22 cellular contexts compared by ENCODE assay signal in genomic region chr14:50941151-50941550, GRCh38.
DNase-seq lines count a peak whose midpoint lies in the region; ATAC-seq and TF ChIP-seq lines count a peak whose summit lies in the region.
"Had no signal": no experiment of that assay in that cellular context is flagged by ENCODE, and none has a peak within 500 bp of the region (broad histone marks: within the 10 kb centered on the region; RNA-seq: fewer than 3 reads in every experiment).

No MANE protein-coding gene starts in this region.

- H3K27me3 ChIP-seq in RWPE2 (ENCODE audit: insufficient read depth, poor library complexity, severe bottlenecking), result no peaks in the 10 kb centered on the region
- H3K27me3 ChIP-seq: tibial nerve had no signal

- H3K4me3 ChIP-seq in RWPE2 (ENCODE audit: severe bottlenecking), result no peak overlapping the region
- H3K4me3 ChIP-seq: PC-9, tibial nerve had no signal

- peaks cover 14% of the 10 kb centered on the region for H3K36me3 Mint-ChIP-seq in nephron progenitor cell (ENCODE audit: low read depth)
- H3K36me3 Mint-ChIP-seq: stimulated activated memory B cell treated with anti-CD40 and anti-IgM and Interleukin-4, amounts not matched to agents 10 μg/mL and 1 μg/mL and 100 μg/mL, for 72 hours had no signal

- DNase-seq in SIG-M5 treated with dmso at 0.1 percent for 504 hours (lab: John Stamatoyannopoulos, UW; ENCODE audit: unreplicated experiment) (peak; percentile 16), SIG-M5 (lab: John Stamatoyannopoulos, UW) (no peak), RWPE2 (ENCODE audit: low spot score) (no peak), foreskin melanocyte (peak; percentile 100), nephron progenitor cell (no peak), DMS79 treated with DMSO at 0.1 percent for 48 hours (lab: John Stamatoyannopoulos, UW) (no peak), NCI-H446 (lab: John Stamatoyannopoulos, UW) (no peak), islet precursor cell (no peak)
- DNase-seq: activated CD4-positive, alpha-beta T cell treated with anti-CD3 and anti-CD28 coated beads, Interleukin-2, amount 50 U/mL, for 4 hours; activated T-cell treated with anti-CD3 and anti-CD28 coated beads, Interleukin-2, amount 50 U/mL, for 1 hour; GDM1; H9; hypothalamus; left colon; MM.1S; NCI-H2029 treated with DMSO at 0.1 percent for 48 hours; NCI-H524; PC-9; spleen had no signal

- peaks cover 46% of the 10 kb centered on the region for H3K36me3 ChIP-seq in RWPE2 (ENCODE audit: low read depth)

- H3K27ac Mint-ChIP-seq in nephron progenitor cell, result no peak overlapping the region
- H3K27ac Mint-ChIP-seq: activated naive CD4-positive, alpha-beta T cell treated with anti-CD3 and anti-CD28 coated beads, Interleukin-2, amount 50 U/mL, for 24 hours; H9; stimulated activated memory B cell treated with anti-CD40 and anti-IgM and Interleukin-4, amounts not matched to agents 10 μg/mL and 1 μg/mL and 100 μg/mL, for 72 hours had no signal

- H3K4me1 ChIP-seq in RWPE2 (ENCODE audit: insufficient read depth, poor library complexity, severe bottlenecking), result peaks cover 37% of the 10 kb centered on the region

- H3K9me3 ChIP-seq in RWPE2 (ENCODE audit: severe bottlenecking), result no peaks in the 10 kb centered on the region
- H3K9me3 ChIP-seq: spleen, tibial nerve had no signal

- TF ChIP-seq CTCF in RWPE2 (IDR thresholded peaks at IDR 0.05; ENCODE audit: poor library complexity, severe bottlenecking), result no peak
- TF ChIP-seq CTCF in nephron progenitor cell (IDR thresholded peaks at IDR 0.05), result no peak

- peak overlapping the region; percentile 1 for H3K27ac ChIP-seq in RWPE2 (ENCODE audit: poor library complexity, severe bottlenecking)
- H3K27ac ChIP-seq: PC-9, tibial nerve had no signal

- peaks cover 15% of the 10 kb centered on the region for H3K4me1 Mint-ChIP-seq in nephron progenitor cell

- no peak for ATAC-seq in RWPE2 (ENCODE audit: low read depth)
- ATAC-seq: left colon; stimulated activated memory B cell treated with anti-CD40 and anti-IgM and Interleukin-4, amounts not matched to agents 10 μg/mL and 1 μg/mL and 100 μg/mL, for 72 hours had no signal

- H3K27me3 Mint-ChIP-seq in nephron progenitor cell (ENCODE audit: low read depth, poor library complexity), result peaks cover 6% of the 10 kb centered on the region

- no peak overlapping the region for H3K4me3 Mint-ChIP-seq in nephron progenitor cell
- H3K4me3 Mint-ChIP-seq: activated naive CD4-positive, alpha-beta T cell treated with anti-CD3 and anti-CD28 coated beads, Interleukin-2, amount 50 U/mL, for 24 hours; H9; stimulated activated memory B cell treated with anti-CD40 and anti-IgM and Interleukin-4, amounts not matched to agents 10 μg/mL and 1 μg/mL and 100 μg/mL, for 72 hours had no signal

- H3K9me3 Mint-ChIP-seq in nephron progenitor cell, result no peaks in the 10 kb centered on the region
- H3K9me3 Mint-ChIP-seq: activated naive CD4-positive, alpha-beta T cell treated with anti-CD3 and anti-CD28 coated beads, Interleukin-2, amount 50 U/mL, for 24 hours; H9; stimulated activated memory B cell treated with anti-CD40 and anti-IgM and Interleukin-4, amounts not matched to agents 10 μg/mL and 1 μg/mL and 100 μg/mL, for 72 hours had no signal

Comparison
In these comparisons a context has a peak if more than half of its experiments do, and no peak if none do; other contexts are left out.
1. DNase-seq: peak in SIG-M5 treated with dmso at 0.1 percent for 504 hours (single experiment) and foreskin melanocyte (single experiment); none in SIG-M5 (single experiment), RWPE2 (single experiment), nephron progenitor cell (single experiment), DMS79 treated with DMSO at 0.1 percent for 48 hours (single experiment), NCI-H446 (0 of 2) and islet precursor cell (single experiment).